ENCODE assay signal across 8 cellular contexts in the genomic region with DNA sequence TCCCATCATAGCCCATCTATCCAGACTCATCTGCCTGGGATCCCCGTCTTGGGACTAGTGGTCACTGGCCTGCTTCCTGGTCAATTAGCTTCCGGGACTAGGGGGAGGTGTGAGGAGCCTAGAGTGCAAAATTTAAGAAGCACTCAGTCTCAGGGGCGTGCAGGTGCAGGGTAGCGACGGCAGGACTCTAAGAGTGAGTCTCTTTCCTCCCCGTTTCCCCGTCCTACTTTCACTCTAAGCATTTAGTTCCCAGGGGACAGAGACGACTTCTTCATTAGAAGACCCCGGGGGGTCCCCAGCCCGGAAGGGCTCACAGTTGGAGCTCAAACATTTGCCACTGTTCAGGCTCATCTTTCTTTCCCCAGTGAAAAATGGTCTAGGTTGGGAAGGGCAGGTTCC.
DNase-seq lines count a peak whose midpoint lies in the region; ATAC-seq and TF ChIP-seq lines count a peak whose summit lies in the region.

No MANE protein-coding gene starts in this region.

- H3K9me3 Mint-ChIP-seq in activated T-cell treated with anti-CD3 and anti-CD28 coated beads, Interleukin-2, amount 50 U/mL, for 24 hours = no peaks in the 10 kb centered on the region

- H3K27ac ChIP-seq in VCaP (peak overlapping the region; percentile 90), subcutaneous abdominal adipose tissue (ENCODE audit: low read depth, low read length) (no peak overlapping the region)

- H3K4me3 ChIP-seq in subcutaneous abdominal adipose tissue (ENCODE audit: low read depth in 1 of 5, low read length in 5 of 5) = peak overlapping the region; percentile 86 to 96 (median 95)

- no peak for DNase-seq in activated T-cell treated with anti-CD3 and anti-CD28 coated beads, Interleukin-2, amount 50 U/mL, for 24 hours
- no peak for DNase-seq in activated T-cell treated with anti-CD3 and anti-CD28 coated beads for 4 hours
- DNase-seq in iPS DF 4.7 (ENCODE audit: extremely low read depth, low spot score) = peak; percentile 7
- DNase-seq in NCI-H1417 treated with DMSO at 0.1 percent for 48 hours (lab: John Stamatoyannopoulos, UW) = no peak
- DNase-seq in stimulated activated CD4-positive, alpha-beta T cell treated with anti-CD3 and anti-CD28 coated beads, Interleukin-1b, Interleukin-23, amount 100 ng/mL, for 48 hours = no peak

- no peak for TF ChIP-seq CTCF in VCaP (conservative IDR thresholded peaks at IDR 0.05)

- H3K4me3 Mint-ChIP-seq in activated T-cell treated with anti-CD3 and anti-CD28 coated beads, Interleukin-2, amount 50 U/mL, for 24 hours = peak overlapping the region; percentile 98

- H3K36me3 Mint-ChIP-seq in activated T-cell treated with anti-CD3 and anti-CD28 coated beads, Interleukin-2, amount 50 U/mL, for 24 hours (ENCODE audit: low read depth) = peaks cover 26% of the 10 kb centered on the region

- no peak for ATAC-seq in HG02870 (IDR thresholded peaks at IDR 0.05; ENCODE audit: unreplicated experiment)

- peaks cover 0 to 4% (median 0%) of the 10 kb centered on the region in 5 donors for H3K36me3 ChIP-seq in subcutaneous abdominal adipose tissue (ENCODE audit: control insufficient read depth in 5 of 5, insufficient read depth in 5 of 5, low read length in 5 of 5)

- peaks cover 15% of the 10 kb centered on the region for H3K27me3 Mint-ChIP-seq in activated T-cell treated with anti-CD3 and anti-CD28 coated beads, Interleukin-2, amount 50 U/mL, for 24 hours

- peaks cover 52% of the 10 kb centered on the region for H3K4me1 Mint-ChIP-seq in activated T-cell treated with anti-CD3 and anti-CD28 coated beads, Interleukin-2, amount 50 U/mL, for 24 hours (ENCODE audit: low read depth)

- H3K9me3 ChIP-seq in subcutaneous abdominal adipose tissue (ENCODE audit: control insufficient read depth in 5 of 5, low read length in 5 of 5) = no peaks in the 10 kb centered on the region

- peak overlapping the region; percentile 99 for H3K27ac Mint-ChIP-seq in activated T-cell treated with anti-CD3 and anti-CD28 coated beads, Interleukin-2, amount 50 U/mL, for 24 hours

- peaks cover 0 to 3% (median 0%) of the 10 kb centered on the region in 5 donors for H3K27me3 ChIP-seq in subcutaneous abdominal adipose tissue (ENCODE audit: control insufficient read depth in 5 of 5, insufficient read depth in 4 of 5, low read length in 5 of 5)

- peaks cover 1 to 37% (median 34%) of the 10 kb centered on the region in 5 donors for H3K4me1 ChIP-seq in subcutaneous abdominal adipose tissue (ENCODE audit: control insufficient read depth in 5 of 5, insufficient read depth in 5 of 5, low read length in 5 of 5)

- peak overlapping the region in 2 of 5 donors; percentile 95 to 98 for H3K9ac ChIP-seq in subcutaneous abdominal adipose tissue (ENCODE audit: low read length in 5 of 5)
